ENCODE assay signal across 20 cellular contexts in the genomic region with DNA sequence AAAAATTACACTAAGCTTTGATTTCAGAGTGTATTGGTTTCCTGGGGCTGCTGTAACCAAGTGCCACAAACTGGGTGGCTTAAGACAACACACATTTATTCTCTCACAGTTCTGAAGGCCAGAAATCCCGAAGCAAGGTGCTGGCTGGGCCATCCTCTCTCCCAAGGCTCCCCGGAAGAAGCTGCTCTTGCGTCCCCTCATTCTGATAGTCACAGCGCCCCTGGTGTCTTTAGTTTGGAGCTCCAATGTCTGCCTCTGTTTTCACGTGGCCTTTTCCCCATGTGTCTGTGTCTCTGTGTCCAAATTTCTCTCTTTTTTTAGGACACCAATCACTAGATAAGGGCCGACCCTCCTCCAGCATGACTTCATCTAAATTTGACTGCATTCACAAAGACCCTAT. TPM values are rescaled to one million over a fixed set of nuclear protein-coding genes. Genes with fewer than 3 reads are reported as not detected.
"Had no signal": no experiment of that assay in that cellular context is flagged by ENCODE, and none has a peak within 500 bp of the region (broad histone marks: within the 10 kb centered on the region; RNA-seq: fewer than 3 reads in every experiment).

No MANE protein-coding gene starts in this region.

- H3K27me3 ChIP-seq: cardiac muscle cell, dorsolateral prefrontal cortex, foreskin keratinocyte, tibial artery had no signal

- H3K4me3 ChIP-seq: cardiac muscle cell, dorsolateral prefrontal cortex, lung, tibial artery had no signal

- H3K4me3 Mint-ChIP-seq: activated naive CD4-positive, alpha-beta T cell treated with anti-CD3 and anti-CD28 coated beads, Interleukin-2, amount 10 ng/mL, durations not matched to agents 7 days and 5 days; mesothelial cell of epicardium; natural killer cell treated with Interleukin-12 subunit alpha and Interleukin-12 subunit beta and Interleukin-15 and Interleukin-18, amount 100 ng/mL, for 72 hours had no signal

- H3K9me3 ChIP-seq: tibial artery had no signal

- H3K27me3 Mint-ChIP-seq: natural killer cell treated with Interleukin-12 subunit alpha and Interleukin-12 subunit beta and Interleukin-15 and Interleukin-18, amount 100 ng/mL, for 72 hours had no signal

- ATAC-seq: activated CD4-positive, CD25-positive, alpha-beta regulatory T cell treated with anti-CD3 and anti-CD28 coated beads, Interleukin-2, amount 50 U/mL, for 24 hours; foreskin keratinocyte; left lobe of liver; natural killer cell treated with Interleukin-12 subunit alpha and Interleukin-12 subunit beta and Interleukin-15 and Interleukin-18, amount 100 ng/mL, for 72 hours; stimulated activated naive CD8-positive, alpha-beta T cell treated with anti-CD3 and anti-CD28 coated beads, Interleukin-15, Interleukin-2, amounts not matched to agents 100 U/mL and 50 U/mL, for 24 hours had no signal

- H3K27ac ChIP-seq: cardiac muscle cell, dorsolateral prefrontal cortex, foreskin keratinocyte, tibial artery had no signal

- H3K36me3 Mint-ChIP-seq: activated naive CD4-positive, alpha-beta T cell treated with anti-CD3 and anti-CD28 coated beads, Interleukin-2, amount 10 ng/mL, durations not matched to agents 7 days and 5 days had no signal

- DNase-seq: activated CD4-positive, alpha-beta T cell treated with anti-CD3 and anti-CD28 coated beads, Interleukin-2, amount 50 U/mL, for 1 hour; activated CD8-positive, alpha-beta memory T cell treated with anti-CD3 and anti-CD28 coated beads, Interleukin-2, amount 50 U/mL, for 4 hours; activated effector memory CD4-positive, alpha-beta T cell treated with Interleukin-2 at 50 U/mL for 16 hours; activated naive CD4-positive, alpha-beta T cell treated with anti-CD3 and anti-CD28 coated beads, Interleukin-2, amount 10 ng/mL, durations not matched to agents 7 days and 5 days; activated T-cell treated with anti-CD3 and anti-CD28 coated beads, Interleukin-2, amount 50 U/mL, for 48 hours; foreskin keratinocyte; hypothalamus; nucleus accumbens; stimulated activated CD4-positive, alpha-beta T cell treated with anti-CD3 and anti-CD28 coated beads, Interleukin-1b, Interleukin-23, amount 100 ng/mL, for 48 hours; stimulated activated naive CD8-positive, alpha-beta T cell treated with anti-CD3 and anti-CD28 coated beads, Interleukin-15, Interleukin-2, amounts not matched to agents 100 U/mL and 50 U/mL, for 24 hours; substantia nigra; tibial artery had no signal

- H3K4me1 ChIP-seq: foreskin keratinocyte, tibial artery had no signal

- H3K9me3 Mint-ChIP-seq: natural killer cell treated with Interleukin-12 subunit alpha and Interleukin-12 subunit beta and Interleukin-15 and Interleukin-18, amount 100 ng/mL, for 72 hours had no signal

- H3K36me3 ChIP-seq: cardiac muscle cell, tibial artery had no signal

- H3K27ac Mint-ChIP-seq: activated naive CD4-positive, alpha-beta T cell treated with anti-CD3 and anti-CD28 coated beads, Interleukin-2, amount 10 ng/mL, durations not matched to agents 7 days and 5 days; mesothelial cell of epicardium; natural killer cell treated with Interleukin-12 subunit alpha and Interleukin-12 subunit beta and Interleukin-15 and Interleukin-18, amount 100 ng/mL, for 72 hours had no signal

RNA-seq across cellular contexts. Expression of a gene that starts 56.7 kb away (rescaled TPM):
- total RNA-seq: epithelial cell of proximal tubule had no signal
